In genomic region chr4:89829470-89830138, GRCh38 we compare ENCODE assay signal across 8 cellular contexts.
DNase-seq lines count a peak whose midpoint lies in the region; ATAC-seq and TF ChIP-seq lines count a peak whose summit lies in the region.
"Had no signal": no experiment of that assay in that cellular context is flagged by ENCODE, and none has a peak within 500 bp of the region (broad histone marks: within the 10 kb centered on the region; RNA-seq: fewer than 3 reads in every experiment).

No MANE protein-coding gene starts in this region.

- no peak for TF ChIP-seq CTCF in epithelial cell of esophagus (IDR thresholded peaks at IDR 0.05; ENCODE audit: insufficient read depth, low read depth, low read length, missing control alignments)

- H3K9me3 Mint-ChIP-seq in stimulated activated naive CD8-positive, alpha-beta T cell treated with anti-CD3 and anti-CD28 coated beads, Interleukin-15, Interleukin-2, amounts not matched to agents 100 ng/mL and 50 ng/mL, for 24 hours: no peaks in the 10 kb centered on the region

- no peaks in the 10 kb centered on the region for H3K36me3 Mint-ChIP-seq in stimulated activated naive CD8-positive, alpha-beta T cell treated with anti-CD3 and anti-CD28 coated beads, Interleukin-15, Interleukin-2, amounts not matched to agents 100 ng/mL and 50 ng/mL, for 24 hours (ENCODE audit: low read depth)

- H3K27ac Mint-ChIP-seq in stimulated activated naive CD8-positive, alpha-beta T cell treated with anti-CD3 and anti-CD28 coated beads, Interleukin-15, Interleukin-2, amounts not matched to agents 100 ng/mL and 50 ng/mL, for 24 hours: no peak overlapping the region

- DNase-seq in NOMO-1 treated with DMSO at 0.1 percent for 48 hours (lab: John Stamatoyannopoulos, UW; ENCODE audit: unreplicated experiment) (peak; percentile 98), epithelial cell of esophagus (ENCODE audit: low read depth) (peak; percentile 80)
- DNase-seq in activated CD4-positive, CD25-positive, alpha-beta regulatory T cell (lab: John Stamatoyannopoulos, UW): no peak
- no peak for DNase-seq in NK-92 treated with Interleukin-12 subunit alpha and Interleukin-12 subunit beta, amount 100 ng/mL, for 24 hours (lab: John Stamatoyannopoulos, UW)

- H3K4me1 Mint-ChIP-seq in stimulated activated naive CD8-positive, alpha-beta T cell treated with anti-CD3 and anti-CD28 coated beads, Interleukin-15, Interleukin-2, amounts not matched to agents 100 ng/mL and 50 ng/mL, for 24 hours (ENCODE audit: low read depth): peaks cover 11% of the 10 kb centered on the region

- peak; percentile 83 for ATAC-seq in GM18870 (IDR thresholded peaks at IDR 0.05; ENCODE audit: unreplicated experiment)
- peak; percentile 65 for ATAC-seq in HG02588 (IDR thresholded peaks at IDR 0.05; ENCODE audit: unreplicated experiment)

- H3K27me3 Mint-ChIP-seq in stimulated activated naive CD8-positive, alpha-beta T cell treated with anti-CD3 and anti-CD28 coated beads, Interleukin-15, Interleukin-2, amounts not matched to agents 100 ng/mL and 50 ng/mL, for 24 hours: peaks cover 24% of the 10 kb centered on the region

- H3K4me3 ChIP-seq in epithelial cell of esophagus (ENCODE audit: low read length): no peak overlapping the region
- H3K4me3 ChIP-seq: SK-N-MC had no signal

- H3K4me3 Mint-ChIP-seq in stimulated activated naive CD8-positive, alpha-beta T cell treated with anti-CD3 and anti-CD28 coated beads, Interleukin-15, Interleukin-2, amounts not matched to agents 100 ng/mL and 50 ng/mL, for 24 hours: peak overlapping the region; percentile 28

Comparison
In these comparisons a context has a peak if more than half of its experiments do, and no peak if none do; other contexts are left out.
1. DNase-seq: peak in NOMO-1 treated with DMSO at 0.1 percent for 48 hours (single experiment) and epithelial cell of esophagus (single experiment); none in activated CD4-positive, CD25-positive, alpha-beta regulatory T cell (0 of 4) and NK-92 treated with Interleukin-12 subunit alpha and Interleukin-12 subunit beta, amount 100 ng/mL, for 24 hours (single experiment).